In genomic region chr10:23338886-23339285, GRCh38 we compare ENCODE assay signal across 20 cellular contexts. TPM values are rescaled to one million over a fixed set of nuclear protein-coding genes. Genes with fewer than 3 reads are reported as not detected.
DNase-seq lines count a peak whose midpoint lies in the region; ATAC-seq, FAIRE-seq and TF ChIP-seq lines count a peak whose summit lies in the region.
"Had no signal": no experiment of that assay in that cellular context is flagged by ENCODE, and none has a peak within 500 bp of the region (broad histone marks: within the 10 kb centered on the region; RNA-seq: fewer than 3 reads in every experiment).

No MANE protein-coding gene starts in this region.

- ATAC-seq in foreskin keratinocyte (peak; percentile 68), GM18858 (IDR thresholded peaks at IDR 0.05; ENCODE audit: unreplicated experiment) (no peak)
- ATAC-seq: Right ventricle myocardium inferior had no signal

- H3K27ac ChIP-seq in foreskin keratinocyte = no peak overlapping the region

- TF ChIP-seq CTCF in foreskin keratinocyte (conservative IDR thresholded peaks at IDR 0.05) (peak; percentile 57), glutamatergic neuron (IDR thresholded peaks at IDR 0.05; ENCODE audit: partially characterized antibody, unreplicated experiment) (no peak)

- FAIRE-seq in RCC 7860 (lab: Jason Lieb, UNC) = no peak
- FAIRE-seq: D721Med, G401.6 had no signal

- no peaks in the 10 kb centered on the region for H3K4me1 Mint-ChIP-seq in glutamatergic neuron (ENCODE audit: low read depth, unreplicated experiment)

- DNase-seq in EL (peak; percentile 73), HT1080 (ENCODE audit: low read depth) (peak; percentile 21), RCC 7860 (ENCODE audit: low spot score) (peak; percentile 33), foreskin keratinocyte (peak in 1 of 2 donors; percentile 79), ureter (ENCODE audit: low spot score) (no peak), glutamatergic neuron (no peak), foreskin melanocyte (no peak)
- DNase-seq: ACHN, C1 segment of cervical spinal cord, NCI-H1105, NCI-H1694 treated with DMSO at 0.1 percent for 48 hours, NCI-H2107, NCI-H510A treated with DMSO at 0.1 percent for 48 hours, NCI-H774 had no signal

- H3K36me3 Mint-ChIP-seq in glutamatergic neuron (ENCODE audit: unreplicated experiment) = no peaks in the 10 kb centered on the region

- peaks cover 2% of the 10 kb centered on the region for H3K9me3 Mint-ChIP-seq in glutamatergic neuron (ENCODE audit: unreplicated experiment)

- peaks cover 11% of the 10 kb centered on the region for H3K4me1 ChIP-seq in foreskin keratinocyte

- peaks cover 11% of the 10 kb centered on the region for H3K27me3 Mint-ChIP-seq in glutamatergic neuron (ENCODE audit: unreplicated experiment)

- H3K27ac Mint-ChIP-seq in glutamatergic neuron (ENCODE audit: unreplicated experiment) = no peak overlapping the region

- no peaks in the 10 kb centered on the region for H3K27me3 ChIP-seq in foreskin keratinocyte

- H3K4me3 Mint-ChIP-seq in glutamatergic neuron (ENCODE audit: unreplicated experiment) = no peak overlapping the region

RNA-seq across cellular contexts. Expression of gene C10orf67, which starts 5.7 kb away (rescaled TPM):
- total RNA-seq in HT1080 (2014; rRNA removed; shearing (Covaris generic)) = 0.10 and 0.50 TPM in 2 replicates
- polyA plus RNA-seq in HT1080 (2015; cell fraction: cytosol; rRNA removed) = 0.20 and 0.29 TPM in 2 replicates
- polyA plus RNA-seq in HT1080 (2015; cell fraction: nucleus; rRNA removed) = 0.27 and 0.37 TPM in 2 replicates
- 0.10 and 0.11 TPM in 2 replicates for total RNA-seq in foreskin keratinocyte
- 0.02 and 0.18 TPM in 2 replicates for polyA plus RNA-seq in foreskin keratinocyte
- total RNA-seq in ureter = not detected
- total RNA-seq in glutamatergic neuron (ENCODE audit: unreplicated experiment) = not detected
- total RNA-seq: SK-MEL-5; T-helper 2 cell treated with Interferon-gamma antibody and Interleukin-4, amounts not matched to agents 100 ng/mL and 5 ng/mL, for 36 hours had no signal

Comparison
In these comparisons a context has a peak if more than half of its experiments do, and no peak if none do; other contexts are left out.
1. DNase-seq: peak in EL (single experiment), HT1080 (single experiment) and RCC 7860 (single experiment); none in ureter (single experiment), glutamatergic neuron (single experiment) and foreskin melanocyte (single experiment).